In genomic region chr3:52238193-52238760, GRCh38 we compare ENCODE assay signal across 1 cellular context.
A peak's percentile ranks its signal among the peaks of the same experiment; 100 is the strongest.
TF ChIP-seq lines count a peak whose summit lies in the region.

No MANE protein-coding gene starts in this region.

TF ChIP-seq in H1, 55 proteins besides CTCF, POLR2A, EP300 and RAD21:
- TF ChIP-seq EZH2 (IDR thresholded peaks at IDR 0.05; ENCODE audit: low read depth, low read length, severe bottlenecking) = no peak
- no peak for TF ChIP-seq PHF8 (conservative IDR thresholded peaks at IDR 0.05; ENCODE audit: low read depth, low read length)
- TF ChIP-seq ASH2L (IDR thresholded peaks at IDR 0.05; ENCODE audit: low read length) = peak; percentile 24
- TF ChIP-seq, protein P1, sequence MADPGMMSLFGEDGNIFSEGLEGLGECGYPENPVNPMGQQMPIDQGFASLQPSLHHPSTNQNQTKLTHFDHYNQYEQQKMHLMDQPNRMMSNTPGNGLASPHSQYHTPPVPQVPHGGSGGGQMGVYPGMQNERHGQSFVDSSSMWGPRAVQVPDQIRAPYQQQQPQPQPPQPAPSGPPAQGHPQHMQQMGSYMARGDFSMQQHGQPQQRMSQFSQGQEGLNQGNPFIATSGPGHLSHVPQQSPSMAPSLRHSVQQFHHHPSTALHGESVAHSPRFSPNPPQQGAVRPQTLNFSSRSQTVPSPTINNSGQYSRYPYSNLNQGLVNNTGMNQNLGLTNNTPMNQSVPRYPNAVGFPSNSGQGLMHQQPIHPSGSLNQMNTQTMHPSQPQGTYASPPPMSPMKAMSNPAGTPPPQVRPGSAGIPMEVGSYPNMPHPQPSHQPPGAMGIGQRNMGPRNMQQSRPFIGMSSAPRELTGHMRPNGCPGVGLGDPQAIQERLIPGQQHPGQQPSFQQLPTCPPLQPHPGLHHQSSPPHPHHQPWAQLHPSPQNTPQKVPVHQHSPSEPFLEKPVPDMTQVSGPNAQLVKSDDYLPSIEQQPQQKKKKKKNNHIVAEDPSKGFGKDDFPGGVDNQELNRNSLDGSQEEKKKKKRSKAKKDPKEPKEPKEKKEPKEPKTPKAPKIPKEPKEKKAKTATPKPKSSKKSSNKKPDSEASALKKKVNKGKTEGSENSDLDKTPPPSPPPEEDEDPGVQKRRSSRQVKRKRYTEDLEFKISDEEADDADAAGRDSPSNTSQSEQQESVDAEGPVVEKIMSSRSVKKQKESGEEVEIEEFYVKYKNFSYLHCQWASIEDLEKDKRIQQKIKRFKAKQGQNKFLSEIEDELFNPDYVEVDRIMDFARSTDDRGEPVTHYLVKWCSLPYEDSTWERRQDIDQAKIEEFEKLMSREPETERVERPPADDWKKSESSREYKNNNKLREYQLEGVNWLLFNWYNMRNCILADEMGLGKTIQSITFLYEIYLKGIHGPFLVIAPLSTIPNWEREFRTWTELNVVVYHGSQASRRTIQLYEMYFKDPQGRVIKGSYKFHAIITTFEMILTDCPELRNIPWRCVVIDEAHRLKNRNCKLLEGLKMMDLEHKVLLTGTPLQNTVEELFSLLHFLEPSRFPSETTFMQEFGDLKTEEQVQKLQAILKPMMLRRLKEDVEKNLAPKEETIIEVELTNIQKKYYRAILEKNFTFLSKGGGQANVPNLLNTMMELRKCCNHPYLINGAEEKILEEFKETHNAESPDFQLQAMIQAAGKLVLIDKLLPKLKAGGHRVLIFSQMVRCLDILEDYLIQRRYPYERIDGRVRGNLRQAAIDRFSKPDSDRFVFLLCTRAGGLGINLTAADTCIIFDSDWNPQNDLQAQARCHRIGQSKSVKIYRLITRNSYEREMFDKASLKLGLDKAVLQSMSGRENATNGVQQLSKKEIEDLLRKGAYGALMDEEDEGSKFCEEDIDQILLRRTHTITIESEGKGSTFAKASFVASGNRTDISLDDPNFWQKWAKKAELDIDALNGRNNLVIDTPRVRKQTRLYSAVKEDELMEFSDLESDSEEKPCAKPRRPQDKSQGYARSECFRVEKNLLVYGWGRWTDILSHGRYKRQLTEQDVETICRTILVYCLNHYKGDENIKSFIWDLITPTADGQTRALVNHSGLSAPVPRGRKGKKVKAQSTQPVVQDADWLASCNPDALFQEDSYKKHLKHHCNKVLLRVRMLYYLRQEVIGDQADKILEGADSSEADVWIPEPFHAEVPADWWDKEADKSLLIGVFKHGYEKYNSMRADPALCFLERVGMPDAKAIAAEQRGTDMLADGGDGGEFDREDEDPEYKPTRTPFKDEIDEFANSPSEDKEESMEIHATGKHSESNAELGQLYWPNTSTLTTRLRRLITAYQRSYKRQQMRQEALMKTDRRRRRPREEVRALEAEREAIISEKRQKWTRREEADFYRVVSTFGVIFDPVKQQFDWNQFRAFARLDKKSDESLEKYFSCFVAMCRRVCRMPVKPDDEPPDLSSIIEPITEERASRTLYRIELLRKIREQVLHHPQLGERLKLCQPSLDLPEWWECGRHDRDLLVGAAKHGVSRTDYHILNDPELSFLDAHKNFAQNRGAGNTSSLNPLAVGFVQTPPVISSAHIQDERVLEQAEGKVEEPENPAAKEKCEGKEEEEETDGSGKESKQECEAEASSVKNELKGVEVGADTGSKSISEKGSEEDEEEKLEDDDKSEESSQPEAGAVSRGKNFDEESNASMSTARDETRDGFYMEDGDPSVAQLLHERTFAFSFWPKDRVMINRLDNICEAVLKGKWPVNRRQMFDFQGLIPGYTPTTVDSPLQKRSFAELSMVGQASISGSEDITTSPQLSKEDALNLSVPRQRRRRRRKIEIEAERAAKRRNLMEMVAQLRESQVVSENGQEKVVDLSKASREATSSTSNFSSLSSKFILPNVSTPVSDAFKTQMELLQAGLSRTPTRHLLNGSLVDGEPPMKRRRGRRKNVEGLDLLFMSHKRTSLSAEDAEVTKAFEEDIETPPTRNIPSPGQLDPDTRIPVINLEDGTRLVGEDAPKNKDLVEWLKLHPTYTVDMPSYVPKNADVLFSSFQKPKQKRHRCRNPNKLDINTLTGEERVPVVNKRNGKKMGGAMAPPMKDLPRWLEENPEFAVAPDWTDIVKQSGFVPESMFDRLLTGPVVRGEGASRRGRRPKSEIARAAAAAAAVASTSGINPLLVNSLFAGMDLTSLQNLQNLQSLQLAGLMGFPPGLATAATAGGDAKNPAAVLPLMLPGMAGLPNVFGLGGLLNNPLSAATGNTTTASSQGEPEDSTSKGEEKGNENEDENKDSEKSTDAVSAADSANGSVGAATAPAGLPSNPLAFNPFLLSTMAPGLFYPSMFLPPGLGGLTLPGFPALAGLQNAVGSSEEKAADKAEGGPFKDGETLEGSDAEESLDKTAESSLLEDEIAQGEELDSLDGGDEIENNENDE (IDR thresholded peaks at IDR 0.05; ENCODE audit: insufficient replicate concordance, low read length) = no peak
- TF ChIP-seq HDAC6 (IDR thresholded peaks at IDR 0.05; ENCODE audit: low read depth, low read length) = no peak
- TF ChIP-seq KDM1A (IDR thresholded peaks at IDR 0.05; ENCODE audit: borderline replicate concordance, low read length) = peak; percentile 95; the same call in 1 of the 2 replicates
- TF ChIP-seq SUZ12 (IDR thresholded peaks at IDR 0.05; ENCODE audit: low read length) = no peak
- TF ChIP-seq CEBPB (IDR thresholded peaks at IDR 0.05; ENCODE audit: low read depth, low read length) = no peak
- TF ChIP-seq RNF2 (IDR thresholded peaks at IDR 0.05; ENCODE audit: borderline replicate concordance, low read depth, low read length, missing control alignments, poor library complexity, severe bottlenecking) = no peak
- no peak for TF ChIP-seq BCL11A (IDR thresholded peaks at IDR 0.05; ENCODE audit: low read depth in 2 of 2, low read length in 2 of 2)
- no peak for TF ChIP-seq TEAD4 (IDR thresholded peaks at IDR 0.05; ENCODE audit: low read depth, low read length)
- 0 out of 2 replicates have a peak, but pooled peaks have one; percentile 13 for TF ChIP-seq TAF1 (IDR thresholded peaks at IDR 0.05; ENCODE audit: low read depth, low read length)
- TF ChIP-seq SIRT6 (IDR thresholded peaks at IDR 0.05; ENCODE audit: low read length) = no peak
- no peak for TF ChIP-seq POLR2AphosphoS5 (IDR thresholded peaks at IDR 0.05; ENCODE audit: low read depth, low read length)
- no peak for TF ChIP-seq USF2 (IDR thresholded peaks at IDR 0.05; ENCODE audit: low read length)
- TF ChIP-seq FOSL1 (IDR thresholded peaks at IDR 0.05; ENCODE audit: insufficient read depth, low read depth, low read length) = no peak
- TF ChIP-seq RBBP5 (IDR thresholded peaks at IDR 0.05; ENCODE audit: borderline replicate concordance, low read depth, low read length) = no peak
- TF ChIP-seq RXRA (IDR thresholded peaks at IDR 0.05; ENCODE audit: insufficient read depth, low read depth, low read length) = no peak
- TF ChIP-seq JUN (IDR thresholded peaks at IDR 0.05; ENCODE audit: low read depth, low read length) = no peak
- TF ChIP-seq EGR1 (IDR thresholded peaks at IDR 0.05; ENCODE audit: borderline replicate concordance, low read depth, low read length) = 0 out of 2 replicates have a peak, but pooled peaks have one; percentile 10
- TF ChIP-seq HDAC2 (IDR thresholded peaks at IDR 0.05; ENCODE audit: borderline replicate concordance in 1 of 2, low read depth in 2 of 2, low read length in 2 of 2) = no peak; a peak in 1 of 4 replicates
- TF ChIP-seq, protein P2, sequence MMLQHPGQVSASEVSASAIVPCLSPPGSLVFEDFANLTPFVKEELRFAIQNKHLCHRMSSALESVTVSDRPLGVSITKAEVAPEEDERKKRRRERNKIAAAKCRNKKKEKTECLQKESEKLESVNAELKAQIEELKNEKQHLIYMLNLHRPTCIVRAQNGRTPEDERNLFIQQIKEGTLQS (IDR thresholded peaks at IDR 0.05; ENCODE audit: insufficient read depth, low read depth, low read length) = no peak
- TF ChIP-seq CBX8 (IDR thresholded peaks at IDR 0.05; ENCODE audit: borderline replicate concordance, low read depth, low read length) = no peak
- TF ChIP-seq JUND (IDR thresholded peaks at IDR 0.05; ENCODE audit: low read length) = no peak
- TF ChIP-seq CBX5 (IDR thresholded peaks at IDR 0.05; ENCODE audit: low read depth, low read length) = no peak
- no peak for TF ChIP-seq KDM4A (IDR thresholded peaks at IDR 0.05; ENCODE audit: low read depth, low read length, severe bottlenecking)
- no peak for TF ChIP-seq ZNF274 (IDR thresholded peaks at IDR 0.05; ENCODE audit: borderline replicate concordance, extremely low read depth, low read length)
- TF ChIP-seq SAP30 (IDR thresholded peaks at IDR 0.05; ENCODE audit: insufficient read depth, insufficient replicate concordance, low read length) = peak; percentile 22
- TF ChIP-seq MAX (IDR thresholded peaks at IDR 0.05) = no peak
- peak; percentile 89 for TF ChIP-seq SP1 (IDR thresholded peaks at IDR 0.05; ENCODE audit: low read depth, low read length)
